Comparison of ENCODE assay signal across 8 cellular contexts in the genomic region with DNA sequence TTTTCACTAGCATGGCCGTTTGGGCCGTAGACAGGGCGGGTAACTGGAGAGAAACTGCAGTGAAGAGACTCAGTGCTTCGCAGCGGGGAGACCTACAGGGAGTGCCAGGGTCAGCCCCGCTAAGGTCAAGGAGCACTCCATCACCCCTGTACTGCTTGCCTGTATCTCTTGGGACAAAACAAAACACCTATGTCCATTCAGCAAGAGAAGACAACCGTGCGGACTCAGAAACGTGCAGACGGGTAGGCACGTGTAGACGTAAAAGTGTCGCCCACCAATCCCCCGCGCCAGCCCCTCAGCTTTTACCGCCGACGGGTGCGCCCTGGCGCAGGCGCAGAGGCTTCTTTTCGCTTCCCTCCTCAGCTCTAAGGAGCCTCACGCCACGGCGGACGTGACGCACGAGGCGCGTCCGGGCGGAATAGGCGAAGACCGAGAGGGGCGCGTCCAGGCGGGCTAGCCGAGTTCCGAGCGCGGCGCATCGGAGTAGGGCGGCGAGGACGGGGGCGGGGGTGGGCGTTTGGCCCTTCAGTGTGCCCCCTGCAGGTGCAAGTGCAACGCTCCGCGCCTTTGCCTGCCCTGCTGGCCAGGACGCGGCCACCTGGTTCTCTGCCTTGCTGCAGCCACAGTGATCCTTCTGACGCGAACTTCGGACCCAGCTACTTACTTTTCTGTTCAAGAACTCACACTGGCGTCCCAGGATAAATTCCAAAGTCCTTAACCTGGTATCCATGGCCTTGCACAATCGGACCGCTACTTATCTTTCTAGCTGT. TPM values are rescaled to one million over a fixed set of nuclear protein-coding genes. Genes with fewer than 3 reads are reported as not detected.
DNase-seq lines count a peak whose midpoint lies in the region; ATAC-seq and TF ChIP-seq lines count a peak whose summit lies in the region.

No MANE protein-coding gene starts in this region.

- peaks cover 7% of the 10 kb centered on the region; the same call in 1 of the 2 replicates for H4K20me1 ChIP-seq in SK-N-SH (ENCODE audit: insufficient read depth)

- DNase-seq in GM12865 (ENCODE audit: low read depth) (peak; percentile 99), NCI-H1092 (lab: John Stamatoyannopoulos, UW) (peak; percentile 95), SK-N-SH (peak; percentile 95), head of caudate nucleus (peak; percentile 87 to 98 (median 96)), osteocyte (ENCODE audit: extremely low spot score, unreplicated experiment) (peak; percentile 98)

- POLR2A ChIA-PET in SK-N-SH (lab: Yijun Ruan, JAX) = interaction anchor here (0.6 to 1.5 kb wide), 5 partner anchors 15 to 120 kb away, joined by 3 to 6 read pairs (median 4); partner anchors contain the start of gene CDKL4

- no peaks in the 10 kb centered on the region for H3K36me3 Mint-ChIP-seq in activated naive CD8-positive, alpha-beta T cell
- no peaks in the 10 kb centered on the region for H3K36me3 Mint-ChIP-seq in osteocyte (ENCODE audit: unreplicated experiment)

- no peaks in the 10 kb centered on the region for H3K9me2 ChIP-seq in SK-N-SH

- H3K27ac Mint-ChIP-seq in activated naive CD8-positive, alpha-beta T cell = peak overlapping the region; percentile 94
- H3K27ac Mint-ChIP-seq in osteocyte (ENCODE audit: unreplicated experiment) = peak overlapping the region; percentile 84

- H3K9me3 ChIP-seq in SK-N-SH (no peaks in the 10 kb centered on the region), thymus (ENCODE audit: control insufficient read depth) (no peaks in the 10 kb centered on the region)

- CTCF ChIA-PET in SK-N-SH (lab: Yijun Ruan, JAX) = interaction anchor here (0.6 to 8.1 kb wide), 25 partner anchors 10 to 195 kb away, joined by 3 to 76 read pairs (median 3); no protein-coding TSS in a partner anchor

- H3K4me1 Mint-ChIP-seq in activated naive CD8-positive, alpha-beta T cell (ENCODE audit: low read depth) = peaks cover 59% of the 10 kb centered on the region
- peaks cover 42% of the 10 kb centered on the region for H3K4me1 Mint-ChIP-seq in osteocyte (ENCODE audit: unreplicated experiment)

- no peaks in the 10 kb centered on the region for H3K36me3 ChIP-seq in SK-N-SH (replicated peaks in 1 of 2; ENCODE audit: control insufficient read depth in 1 of 2, insufficient read depth in 2 of 2, low read length in 1 of 2)
- no peaks in the 10 kb centered on the region for H3K36me3 ChIP-seq in thymus (ENCODE audit: control insufficient read depth, insufficient read depth)

- H3K79me2 ChIP-seq in SK-N-SH (ENCODE audit: insufficient read depth) = peaks cover 9% of the 10 kb centered on the region

- peak overlapping the region; percentile 96 for H2AFZ ChIP-seq in SK-N-SH (ENCODE audit: low read depth)

- intact Hi-C loops in head of caudate nucleus (cut with DNase I) = loop anchor here (5.0 to 10.0 kb wide), 2 partner anchors 67 to 519 kb away; partner anchors contain the start of gene HNRNPLL

- peak in 1 of 2 experiments; percentile 48; a peak in 1 of 4 replicates for TF ChIP-seq EP300 in SK-N-SH (IDR thresholded peaks at IDR 0.05; ENCODE audit: borderline replicate concordance in 1 of 2, low read depth in 1 of 2, low read length in 1 of 2)

- peak; percentile 56 for ATAC-seq in HG02623 (IDR thresholded peaks at IDR 0.05; ENCODE audit: unreplicated experiment)

- 2% methylated on average over 47 of the region's 59 CpGs for WGBS in SK-N-SH (ENCODE audit: low lambda C conversion rate)
- under 1% methylated on average over 59 of the region's 59 CpGs for WGBS in thymus

- peak overlapping the region; percentile 89 for H3K4me2 ChIP-seq in SK-N-SH

- H3K4me1 ChIP-seq in SK-N-SH (ENCODE audit: control insufficient read depth in 1 of 2, insufficient read depth in 2 of 2, low read depth in 1 of 2, low read length in 1 of 2) (peaks cover 6 to 34% of the 10 kb centered on the region in 2 experiments; a peak in 3 of 4 replicates), thymus (ENCODE audit: control insufficient read depth, insufficient read depth, low read length) (peaks cover 9% of the 10 kb centered on the region)

- H3K27me3 Mint-ChIP-seq in activated naive CD8-positive, alpha-beta T cell = no peaks in the 10 kb centered on the region
- no peaks in the 10 kb centered on the region for H3K27me3 Mint-ChIP-seq in osteocyte (ENCODE audit: unreplicated experiment)

- H3K9ac ChIP-seq in SK-N-SH = peak overlapping the region; percentile 75

- H3K9me3 Mint-ChIP-seq in activated naive CD8-positive, alpha-beta T cell (ENCODE audit: low read depth) = peaks cover under 1% of the 10 kb centered on the region
- no peaks in the 10 kb centered on the region for H3K9me3 Mint-ChIP-seq in osteocyte (ENCODE audit: unreplicated experiment)

- H3F3A ChIP-seq in SK-N-SH (replicated peaks; ENCODE audit: insufficient read depth) = peaks cover 7% of the 10 kb centered on the region

- H3K4me3 ChIP-seq in GM12865 (ENCODE audit: low read depth, low read length) = peak overlapping the region; percentile 78
- H3K4me3 ChIP-seq in SK-N-SH (ENCODE audit: low read depth in 2 of 2, low read length in 1 of 2) = peak overlapping the region; percentile 87 to 89
- peak overlapping the region; percentile 66 for H3K4me3 ChIP-seq in thymus (ENCODE audit: low read length)

- H3K27me3 ChIP-seq in SK-N-SH (ENCODE audit: insufficient read depth) = no peaks in the 10 kb centered on the region
- H3K27me3 ChIP-seq in thymus (ENCODE audit: control insufficient read depth, insufficient read depth) = no peaks in the 10 kb centered on the region

- peak; percentile 79 for TF ChIP-seq CTCF in GM12865 (IDR thresholded peaks at IDR 0.05; ENCODE audit: insufficient read depth, low read depth, low read length, missing control alignments)
- peak; percentile 68 for TF ChIP-seq CTCF in SK-N-SH (IDR thresholded peaks at IDR 0.05)
- peak; percentile 66 for TF ChIP-seq CTCF in osteocyte (IDR thresholded peaks at IDR 0.05)

- peak overlapping the region; percentile 93 for H3K4me3 Mint-ChIP-seq in activated naive CD8-positive, alpha-beta T cell
- peak overlapping the region; percentile 85 for H3K4me3 Mint-ChIP-seq in osteocyte (ENCODE audit: unreplicated experiment)

- H3K27ac ChIP-seq in SK-N-SH (ENCODE audit: low read depth in 2 of 2, low read length in 1 of 2) (peak overlapping the region; percentile 70 to 97), thymus (ENCODE audit: low read depth) (peak overlapping the region; percentile 94)

- peak; percentile 41; the same call in 1 of the 2 replicates for TF ChIP-seq RAD21 in SK-N-SH (IDR thresholded peaks at IDR 0.05; ENCODE audit: low read length)

TF ChIP-seq in SK-N-SH, 30 proteins besides CTCF, POLR2A, EP300 and RAD21 (continues in another document):
- TF ChIP-seq TEAD4 (IDR thresholded peaks at IDR 0.05; ENCODE audit: borderline replicate concordance, insufficient read depth) = no peak
- peak; percentile 96 for TF ChIP-seq MXI1 (IDR thresholded peaks at IDR 0.05; ENCODE audit: low read depth, low read length)
- no peak; the same call in 1 of the 2 replicates for TF ChIP-seq FOXJ3 (CRISPR knock-in tag; IDR thresholded peaks at IDR 0.05)
- TF ChIP-seq USF1 (IDR thresholded peaks at IDR 0.05; ENCODE audit: borderline replicate concordance, low read depth) = no peak; the same call in 1 of the 2 replicates
- no peak for TF ChIP-seq EZH2phosphoT487 (IDR thresholded peaks at IDR 0.05; ENCODE audit: borderline replicate concordance, low read depth)
- no peak for TF ChIP-seq PBX3 (IDR thresholded peaks at IDR 0.05)
- TF ChIP-seq SIN3A (IDR thresholded peaks at IDR 0.05; ENCODE audit: borderline replicate concordance, low read depth, low read length) = peak; percentile 88; the same call in 1 of the 2 replicates
- TF ChIP-seq, protein P1, sequence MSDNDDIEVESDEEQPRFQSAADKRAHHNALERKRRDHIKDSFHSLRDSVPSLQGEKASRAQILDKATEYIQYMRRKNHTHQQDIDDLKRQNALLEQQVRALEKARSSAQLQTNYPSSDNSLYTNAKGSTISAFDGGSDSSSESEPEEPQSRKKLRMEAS (IDR thresholded peaks at IDR 0.05; ENCODE audit: low read depth) = peak; percentile 79
- no peak for TF ChIP-seq JUND (IDR thresholded peaks at IDR 0.05)
- TF ChIP-seq FOSL2 (IDR thresholded peaks at IDR 0.05; ENCODE audit: borderline replicate concordance, low read depth) = no peak
- TF ChIP-seq ELF1 (IDR thresholded peaks at IDR 0.05) = peak; percentile 68; the same call in 1 of the 2 replicates
- TF ChIP-seq NFIC (IDR thresholded peaks at IDR 0.05; ENCODE audit: borderline replicate concordance) = no peak
- peak; percentile 98 for TF ChIP-seq NRF1 (IDR thresholded peaks at IDR 0.05; ENCODE audit: low read depth, low read length)
- peak; percentile 51; the same call in 1 of the 2 replicates for TF ChIP-seq SMC3 (IDR thresholded peaks at IDR 0.05; ENCODE audit: low read depth, low read length)
- TF ChIP-seq RFX5 (IDR thresholded peaks at IDR 0.05; ENCODE audit: low read length) = peak; percentile 64

RNA-seq across cellular contexts. Expression of gene SOS1, which starts 3.3 kb away (rescaled TPM):
- polyA plus RNA-seq in SK-N-SH (2012; rRNA removed) (12.8 and 14.6 TPM in 2 replicates), thymus (10.4 TPM)
- 10.8 and 12.0 TPM in 2 replicates for polyA plus RNA-seq in SK-N-SH (2012; cell fraction: cytosol; rRNA removed)
- 9.7 and 30.1 TPM in 2 replicates for polyA plus RNA-seq in SK-N-SH (2012; cell fraction: nucleus; rRNA removed)
- 35.6 and 36.8 TPM in 2 replicates for total RNA-seq in osteocyte

Comparison
In these comparisons a context has a peak if more than half of its experiments do, and no peak if none do; other contexts are left out.
1. Peak in every context shown above with its lines: DNase-seq, ATAC-seq, H3K4me3 ChIP-seq and H3K27ac ChIP-seq.